3 cellular contexts compared by ENCODE assay signal in genomic region chr4:146443525-146443924, GRCh38.
TF ChIP-seq lines count a peak whose summit lies in the region.

No MANE protein-coding gene starts in this region.

TF ChIP-seq in SK-N-SH treated with all-trans-retinoic acid at 6 μM for 48 hours, 23 proteins besides CTCF, POLR2A, EP300 and RAD21 (continued from another document):
- TF ChIP-seq PATZ1 (CRISPR knock-in tag; IDR thresholded peaks at IDR 0.05; ENCODE audit: borderline replicate concordance) (no peak), TCF4 (CRISPR knock-in tag; IDR thresholded peaks at IDR 0.05; ENCODE audit: borderline replicate concordance) (no peak), ISL1 (CRISPR knock-in tag; IDR thresholded peaks at IDR 0.05) (no peak), CREB5 (CRISPR knock-in tag; IDR thresholded peaks at IDR 0.05; ENCODE audit: low read depth) (no peak), ESRRG (CRISPR knock-in tag; IDR thresholded peaks at IDR 0.05) (no peak), ZNF8 (CRISPR knock-in tag; IDR thresholded peaks at IDR 0.05) (no peak), TOX (CRISPR knock-in tag; IDR thresholded peaks at IDR 0.05; ENCODE audit: borderline replicate concordance) (no peak), BACH2 (CRISPR knock-in tag; IDR thresholded peaks at IDR 0.05; ENCODE audit: borderline replicate concordance) (no peak), CSRNP3 (CRISPR knock-in tag; IDR thresholded peaks at IDR 0.05) (no peak), SNAI2 (CRISPR knock-in tag; IDR thresholded peaks at IDR 0.05) (no peak), ZFP3 (CRISPR knock-in tag; IDR thresholded peaks at IDR 0.05) (no peak), RARB (CRISPR knock-in tag; IDR thresholded peaks at IDR 0.05) (no peak), ZNF565 (CRISPR knock-in tag; conservative IDR thresholded peaks at IDR 0.05; ENCODE audit: low read depth) (no peak), OSR1 (CRISPR knock-in tag; IDR thresholded peaks at IDR 0.05) (no peak), ZFP30 (CRISPR knock-in tag; IDR thresholded peaks at IDR 0.05) (no peak)

TF ChIP-seq in SK-N-SH, 30 proteins besides CTCF, POLR2A, EP300 and RAD21 (continued from another document):
- TF ChIP-seq PBX3 (IDR thresholded peaks at IDR 0.05) (no peak), SMC3 (IDR thresholded peaks at IDR 0.05; ENCODE audit: low read depth, low read length) (no peak), TCF12 (IDR thresholded peaks at IDR 0.05) (no peak), RCOR1 (IDR thresholded peaks at IDR 0.05; ENCODE audit: low read length) (no peak)

TF ChIP-seq in IMR-90, 13 proteins besides CTCF, POLR2A, EP300 and RAD21 (continued from another document):
- no peak for TF ChIP-seq BHLHE40 (IDR thresholded peaks at IDR 0.05; ENCODE audit: low read depth, low read length)
- TF ChIP-seq MAFK (IDR thresholded peaks at IDR 0.05; ENCODE audit: low read depth, low read length) = no peak
TF ChIP-seq in IMR-90: peak in this region for 0.
